ENCODE assay signal across 19 cellular contexts in genomic region chr2:234189230-234189629, GRCh38.
"Had no signal": no experiment of that assay in that cellular context is flagged by ENCODE, and none has a peak within 500 bp of the region (broad histone marks: within the 10 kb centered on the region; RNA-seq: fewer than 3 reads in every experiment).

No MANE protein-coding gene starts in this region.

- H3K27me3 Mint-ChIP-seq: activated CD8-positive, alpha-beta T cell treated with anti-CD3 and anti-CD28 coated beads for 36 hours had no signal

- H3K36me3 Mint-ChIP-seq: activated naive CD4-positive, alpha-beta T cell treated with anti-CD3 and anti-CD28 coated beads, Interleukin-2, amount 50 U/mL, for 72 hours; stimulated activated memory B cell treated with anti-CD40 and anti-IgM and Interleukin-4, amounts not matched to agents 10 μg/mL and 1 μg/mL and 100 μg/mL, for 72 hours had no signal

- H3K36me3 ChIP-seq: colonic mucosa, tibial nerve, WERI-Rb-1 had no signal

- DNase-seq: activated CD4-positive, alpha-beta T cell treated with anti-CD3 and anti-CD28 coated beads for 4 hours; activated CD8-positive, alpha-beta T cell treated with anti-CD3 and anti-CD28 coated beads for 36 hours; activated gamma-delta T cell; activated T-cell treated with anti-CD3 and anti-CD28 coated beads, Interleukin-2, amount 50 U/mL, for 48 hours; caudate nucleus; colonic mucosa; hippocampal formation; mucosa of descending colon; naive thymus-derived CD8-positive, alpha-beta T cell; nucleus accumbens; posterior cingulate gyrus; retina; stimulated activated CD4-positive, alpha-beta T cell treated with anti-CD3 and anti-CD28 coated beads, Interleukin-2, amount 100 ng/mL, for 48 hours; T-helper 17 cell; WERI-Rb-1 had no signal

- H3K9me3 ChIP-seq: colonic mucosa, mucosa of descending colon, tibial nerve had no signal

- H3K27ac ChIP-seq: colonic mucosa, tibial nerve, WERI-Rb-1 had no signal

- ATAC-seq: activated CD8-positive, alpha-beta T cell treated with anti-CD3 and anti-CD28 coated beads for 36 hours; activated naive CD4-positive, alpha-beta T cell treated with anti-CD3 and anti-CD28 coated beads, Interleukin-2, amount 50 U/mL, for 72 hours; mucosa of descending colon; naive thymus-derived CD8-positive, alpha-beta T cell; stimulated activated memory B cell treated with anti-CD40 and anti-IgM and Interleukin-4, amounts not matched to agents 10 μg/mL and 1 μg/mL and 100 μg/mL, for 72 hours; T-helper 17 cell had no signal

- H3K9me3 Mint-ChIP-seq: activated CD8-positive, alpha-beta T cell treated with anti-CD3 and anti-CD28 coated beads for 36 hours; activated naive CD4-positive, alpha-beta T cell treated with anti-CD3 and anti-CD28 coated beads, Interleukin-2, amount 50 U/mL, for 72 hours had no signal

- H3K4me1 Mint-ChIP-seq: T-helper 17 cell had no signal

- H3K4me3 ChIP-seq: colonic mucosa, lung, mucosa of descending colon, tibial nerve had no signal

- H3K27ac Mint-ChIP-seq: activated CD8-positive, alpha-beta T cell treated with anti-CD3 and anti-CD28 coated beads for 36 hours; activated naive CD4-positive, alpha-beta T cell treated with anti-CD3 and anti-CD28 coated beads, Interleukin-2, amount 50 U/mL, for 72 hours; naive thymus-derived CD8-positive, alpha-beta T cell; stimulated activated memory B cell treated with anti-CD40 and anti-IgM and Interleukin-4, amounts not matched to agents 10 μg/mL and 1 μg/mL and 100 μg/mL, for 72 hours; T-helper 17 cell had no signal

- H3K4me3 Mint-ChIP-seq: activated CD8-positive, alpha-beta T cell treated with anti-CD3 and anti-CD28 coated beads for 36 hours; naive thymus-derived CD8-positive, alpha-beta T cell; stimulated activated memory B cell treated with anti-CD40 and anti-IgM and Interleukin-4, amounts not matched to agents 10 μg/mL and 1 μg/mL and 100 μg/mL, for 72 hours; T-helper 17 cell had no signal

- H3K4me1 ChIP-seq: colonic mucosa, tibial nerve had no signal

- H3K27me3 ChIP-seq: colonic mucosa, tibial nerve had no signal
